1 cellular context compared by ENCODE assay signal in the genomic region with DNA sequence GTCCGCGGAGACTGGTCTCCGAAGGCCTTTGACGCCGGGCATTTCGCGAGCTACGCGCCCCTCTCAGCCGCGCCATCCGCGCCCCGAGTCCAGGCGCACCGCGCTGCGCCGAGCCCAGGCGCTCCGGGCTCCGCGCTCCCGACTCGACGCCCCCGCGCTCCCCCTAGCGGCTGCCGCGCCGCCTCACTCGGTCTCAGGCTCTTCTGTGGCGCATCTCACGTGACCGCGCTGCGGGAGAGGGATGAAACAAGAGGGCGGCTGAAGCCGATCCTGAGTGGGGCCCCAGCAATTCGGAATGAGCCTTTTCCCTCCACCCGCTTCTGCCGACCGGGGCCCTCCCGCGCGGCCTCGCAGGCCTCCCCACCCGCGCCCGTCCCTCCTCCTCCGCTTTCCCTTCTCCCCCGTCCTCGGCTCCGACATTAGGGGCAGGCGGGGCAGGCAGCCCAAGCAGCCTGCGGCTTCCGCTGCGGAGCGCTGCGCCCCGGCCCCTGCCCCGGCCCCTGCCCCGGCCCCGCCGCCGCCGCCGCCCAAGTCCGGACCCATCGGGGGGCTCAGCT.
A peak's percentile ranks its signal among the peaks of the same experiment; 100 is the strongest.
TF ChIP-seq lines count a peak whose summit lies in the region.

No MANE protein-coding gene starts in this region.

TF ChIP-seq in K562, 482 proteins besides CTCF, POLR2A, EP300 and RAD21 (continued from another document and continues in another):
- TF ChIP-seq, protein P1, sequence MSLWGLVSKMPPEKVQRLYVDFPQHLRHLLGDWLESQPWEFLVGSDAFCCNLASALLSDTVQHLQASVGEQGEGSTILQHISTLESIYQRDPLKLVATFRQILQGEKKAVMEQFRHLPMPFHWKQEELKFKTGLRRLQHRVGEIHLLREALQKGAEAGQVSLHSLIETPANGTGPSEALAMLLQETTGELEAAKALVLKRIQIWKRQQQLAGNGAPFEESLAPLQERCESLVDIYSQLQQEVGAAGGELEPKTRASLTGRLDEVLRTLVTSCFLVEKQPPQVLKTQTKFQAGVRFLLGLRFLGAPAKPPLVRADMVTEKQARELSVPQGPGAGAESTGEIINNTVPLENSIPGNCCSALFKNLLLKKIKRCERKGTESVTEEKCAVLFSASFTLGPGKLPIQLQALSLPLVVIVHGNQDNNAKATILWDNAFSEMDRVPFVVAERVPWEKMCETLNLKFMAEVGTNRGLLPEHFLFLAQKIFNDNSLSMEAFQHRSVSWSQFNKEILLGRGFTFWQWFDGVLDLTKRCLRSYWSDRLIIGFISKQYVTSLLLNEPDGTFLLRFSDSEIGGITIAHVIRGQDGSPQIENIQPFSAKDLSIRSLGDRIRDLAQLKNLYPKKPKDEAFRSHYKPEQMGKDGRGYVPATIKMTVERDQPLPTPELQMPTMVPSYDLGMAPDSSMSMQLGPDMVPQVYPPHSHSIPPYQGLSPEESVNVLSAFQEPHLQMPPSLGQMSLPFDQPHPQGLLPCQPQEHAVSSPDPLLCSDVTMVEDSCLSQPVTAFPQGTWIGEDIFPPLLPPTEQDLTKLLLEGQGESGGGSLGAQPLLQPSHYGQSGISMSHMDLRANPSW (CRISPR knock-in tag; IDR thresholded peaks at IDR 0.05), result no peak
- peak; percentile 99 for TF ChIP-seq BHLHE40 (IDR thresholded peaks at IDR 0.05; ENCODE audit: low read length)
- TF ChIP-seq, protein P2, sequence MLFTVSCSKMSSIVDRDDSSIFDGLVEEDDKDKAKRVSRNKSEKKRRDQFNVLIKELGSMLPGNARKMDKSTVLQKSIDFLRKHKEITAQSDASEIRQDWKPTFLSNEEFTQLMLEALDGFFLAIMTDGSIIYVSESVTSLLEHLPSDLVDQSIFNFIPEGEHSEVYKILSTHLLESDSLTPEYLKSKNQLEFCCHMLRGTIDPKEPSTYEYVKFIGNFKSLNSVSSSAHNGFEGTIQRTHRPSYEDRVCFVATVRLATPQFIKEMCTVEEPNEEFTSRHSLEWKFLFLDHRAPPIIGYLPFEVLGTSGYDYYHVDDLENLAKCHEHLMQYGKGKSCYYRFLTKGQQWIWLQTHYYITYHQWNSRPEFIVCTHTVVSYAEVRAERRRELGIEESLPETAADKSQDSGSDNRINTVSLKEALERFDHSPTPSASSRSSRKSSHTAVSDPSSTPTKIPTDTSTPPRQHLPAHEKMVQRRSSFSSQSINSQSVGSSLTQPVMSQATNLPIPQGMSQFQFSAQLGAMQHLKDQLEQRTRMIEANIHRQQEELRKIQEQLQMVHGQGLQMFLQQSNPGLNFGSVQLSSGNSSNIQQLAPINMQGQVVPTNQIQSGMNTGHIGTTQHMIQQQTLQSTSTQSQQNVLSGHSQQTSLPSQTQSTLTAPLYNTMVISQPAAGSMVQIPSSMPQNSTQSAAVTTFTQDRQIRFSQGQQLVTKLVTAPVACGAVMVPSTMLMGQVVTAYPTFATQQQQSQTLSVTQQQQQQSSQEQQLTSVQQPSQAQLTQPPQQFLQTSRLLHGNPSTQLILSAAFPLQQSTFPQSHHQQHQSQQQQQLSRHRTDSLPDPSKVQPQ (CRISPR knock-in tag; IDR thresholded peaks at IDR 0.05; ENCODE audit: borderline replicate concordance), result no peak
- peak; percentile 45; the same call in 1 of the 2 replicates for TF ChIP-seq HCFC1 (IDR thresholded peaks at IDR 0.05; ENCODE audit: low read depth, low read length)
- no peak for TF ChIP-seq ZNF589 (CRISPR knock-in tag; IDR thresholded peaks at IDR 0.05; ENCODE audit: low read depth)
- TF ChIP-seq SUPT5H (IDR thresholded peaks at IDR 0.05), result peak; percentile 62; the same call in 1 of the 2 replicates
- TF ChIP-seq HMG20B (CRISPR knock-in tag; IDR thresholded peaks at IDR 0.05), result no peak
- 0 out of 2 replicates have a peak, but pooled peaks have one; percentile 18 for TF ChIP-seq ZBTB17 (CRISPR knock-in tag; IDR thresholded peaks at IDR 0.05)
- TF ChIP-seq MBD2 (IDR thresholded peaks at IDR 0.05; ENCODE audit: borderline replicate concordance, low read depth), result 0 out of 2 replicates have a peak, but pooled peaks have one; percentile 15
- TF ChIP-seq, protein P3, sequence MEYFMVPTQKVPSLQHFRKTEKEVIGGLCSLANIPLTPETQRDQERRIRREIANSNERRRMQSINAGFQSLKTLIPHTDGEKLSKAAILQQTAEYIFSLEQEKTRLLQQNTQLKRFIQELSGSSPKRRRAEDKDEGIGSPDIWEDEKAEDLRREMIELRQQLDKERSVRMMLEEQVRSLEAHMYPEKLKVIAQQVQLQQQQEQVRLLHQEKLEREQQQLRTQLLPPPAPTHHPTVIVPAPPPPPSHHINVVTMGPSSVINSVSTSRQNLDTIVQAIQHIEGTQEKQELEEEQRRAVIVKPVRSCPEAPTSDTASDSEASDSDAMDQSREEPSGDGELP (CRISPR knock-in tag; IDR thresholded peaks at IDR 0.05; ENCODE audit: borderline replicate concordance), result peak; percentile 51; the same call in 1 of the 2 replicates
- no peak for TF ChIP-seq KHSRP (IDR thresholded peaks at IDR 0.05)
- TF ChIP-seq, protein P4, sequence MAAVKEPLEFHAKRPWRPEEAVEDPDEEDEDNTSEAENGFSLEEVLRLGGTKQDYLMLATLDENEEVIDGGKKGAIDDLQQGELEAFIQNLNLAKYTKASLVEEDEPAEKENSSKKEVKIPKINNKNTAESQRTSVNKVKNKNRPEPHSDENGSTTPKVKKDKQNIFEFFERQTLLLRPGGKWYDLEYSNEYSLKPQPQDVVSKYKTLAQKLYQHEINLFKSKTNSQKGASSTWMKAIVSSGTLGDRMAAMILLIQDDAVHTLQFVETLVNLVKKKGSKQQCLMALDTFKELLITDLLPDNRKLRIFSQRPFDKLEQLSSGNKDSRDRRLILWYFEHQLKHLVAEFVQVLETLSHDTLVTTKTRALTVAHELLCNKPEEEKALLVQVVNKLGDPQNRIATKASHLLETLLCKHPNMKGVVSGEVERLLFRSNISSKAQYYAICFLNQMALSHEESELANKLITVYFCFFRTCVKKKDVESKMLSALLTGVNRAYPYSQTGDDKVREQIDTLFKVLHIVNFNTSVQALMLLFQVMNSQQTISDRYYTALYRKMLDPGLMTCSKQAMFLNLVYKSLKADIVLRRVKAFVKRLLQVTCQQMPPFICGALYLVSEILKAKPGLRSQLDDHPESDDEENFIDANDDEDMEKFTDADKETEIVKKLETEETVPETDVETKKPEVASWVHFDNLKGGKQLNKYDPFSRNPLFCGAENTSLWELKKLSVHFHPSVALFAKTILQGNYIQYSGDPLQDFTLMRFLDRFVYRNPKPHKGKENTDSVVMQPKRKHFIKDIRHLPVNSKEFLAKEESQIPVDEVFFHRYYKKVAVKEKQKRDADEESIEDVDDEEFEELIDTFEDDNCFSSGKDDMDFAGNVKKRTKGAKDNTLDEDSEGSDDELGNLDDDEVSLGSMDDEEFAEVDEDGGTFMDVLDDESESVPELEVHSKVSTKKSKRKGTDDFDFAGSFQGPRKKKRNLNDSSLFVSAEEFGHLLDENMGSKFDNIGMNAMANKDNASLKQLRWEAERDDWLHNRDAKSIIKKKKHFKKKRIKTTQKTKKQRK (IDR thresholded peaks at IDR 0.05; ENCODE audit: borderline replicate concordance, low read depth, low read length), result no peak
- TF ChIP-seq SAFB2 (IDR thresholded peaks at IDR 0.05; ENCODE audit: borderline replicate concordance, low read depth, low read length, severe bottlenecking), result no peak
- peak; percentile 80 for TF ChIP-seq RBFOX2 (IDR thresholded peaks at IDR 0.05; ENCODE audit: low read depth, low read length)
- no peak for TF ChIP-seq ZKSCAN8 (CRISPR knock-in tag; IDR thresholded peaks at IDR 0.05)
- no peak for TF ChIP-seq ZNF436 (CRISPR knock-in tag; IDR thresholded peaks at IDR 0.05)
- TF ChIP-seq ZNF263 (CRISPR knock-in tag; IDR thresholded peaks at IDR 0.05; ENCODE audit: borderline replicate concordance), result peak; percentile 58; the same call in 1 of the 2 replicates
- TF ChIP-seq, protein P5, sequence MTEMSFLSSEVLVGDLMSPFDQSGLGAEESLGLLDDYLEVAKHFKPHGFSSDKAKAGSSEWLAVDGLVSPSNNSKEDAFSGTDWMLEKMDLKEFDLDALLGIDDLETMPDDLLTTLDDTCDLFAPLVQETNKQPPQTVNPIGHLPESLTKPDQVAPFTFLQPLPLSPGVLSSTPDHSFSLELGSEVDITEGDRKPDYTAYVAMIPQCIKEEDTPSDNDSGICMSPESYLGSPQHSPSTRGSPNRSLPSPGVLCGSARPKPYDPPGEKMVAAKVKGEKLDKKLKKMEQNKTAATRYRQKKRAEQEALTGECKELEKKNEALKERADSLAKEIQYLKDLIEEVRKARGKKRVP (CRISPR knock-in tag; IDR thresholded peaks at IDR 0.05), result no peak
- no peak for TF ChIP-seq MCM2 (IDR thresholded peaks at IDR 0.05; ENCODE audit: low read depth)
- TF ChIP-seq, protein P6, sequence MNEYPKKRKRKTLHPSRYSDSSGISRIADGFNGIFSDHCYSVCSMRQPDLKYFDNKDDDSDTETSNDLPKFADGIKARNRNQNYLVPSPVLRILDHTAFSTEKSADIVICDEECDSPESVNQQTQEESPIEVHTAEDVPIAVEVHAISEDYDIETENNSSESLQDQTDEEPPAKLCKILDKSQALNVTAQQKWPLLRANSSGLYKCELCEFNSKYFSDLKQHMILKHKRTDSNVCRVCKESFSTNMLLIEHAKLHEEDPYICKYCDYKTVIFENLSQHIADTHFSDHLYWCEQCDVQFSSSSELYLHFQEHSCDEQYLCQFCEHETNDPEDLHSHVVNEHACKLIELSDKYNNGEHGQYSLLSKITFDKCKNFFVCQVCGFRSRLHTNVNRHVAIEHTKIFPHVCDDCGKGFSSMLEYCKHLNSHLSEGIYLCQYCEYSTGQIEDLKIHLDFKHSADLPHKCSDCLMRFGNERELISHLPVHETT (CRISPR knock-in tag; conservative IDR thresholded peaks at IDR 0.05 in 1 of 2, IDR thresholded peaks at IDR 0.05 in 1 of 2), result peak in 1 of 2 experiments; percentile 53; a peak in 1 of 4 replicates
- TF ChIP-seq ZNF212 (CRISPR knock-in tag; IDR thresholded peaks at IDR 0.05), result no peak
- TF ChIP-seq SPI1 (IDR thresholded peaks at IDR 0.05; ENCODE audit: borderline replicate concordance, low read depth, low read length), result no peak
- no peak for TF ChIP-seq ZNF780A (CRISPR knock-in tag; IDR thresholded peaks at IDR 0.05)
- TF ChIP-seq, protein P7, sequence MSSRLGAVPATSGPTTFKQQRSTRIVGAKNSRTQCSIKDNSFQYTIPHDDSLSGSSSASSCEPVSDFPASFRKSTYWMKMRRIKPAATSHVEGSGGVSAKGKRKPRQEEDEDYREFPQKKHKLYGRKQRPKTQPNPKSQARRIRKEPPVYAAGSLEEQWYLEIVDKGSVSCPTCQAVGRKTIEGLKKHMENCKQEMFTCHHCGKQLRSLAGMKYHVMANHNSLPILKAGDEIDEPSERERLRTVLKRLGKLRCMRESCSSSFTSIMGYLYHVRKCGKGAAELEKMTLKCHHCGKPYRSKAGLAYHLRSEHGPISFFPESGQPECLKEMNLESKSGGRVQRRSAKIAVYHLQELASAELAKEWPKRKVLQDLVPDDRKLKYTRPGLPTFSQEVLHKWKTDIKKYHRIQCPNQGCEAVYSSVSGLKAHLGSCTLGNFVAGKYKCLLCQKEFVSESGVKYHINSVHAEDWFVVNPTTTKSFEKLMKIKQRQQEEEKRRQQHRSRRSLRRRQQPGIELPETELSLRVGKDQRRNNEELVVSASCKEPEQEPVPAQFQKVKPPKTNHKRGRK (tag; IDR thresholded peaks at IDR 0.05), result no peak
- TF ChIP-seq, protein P8, sequence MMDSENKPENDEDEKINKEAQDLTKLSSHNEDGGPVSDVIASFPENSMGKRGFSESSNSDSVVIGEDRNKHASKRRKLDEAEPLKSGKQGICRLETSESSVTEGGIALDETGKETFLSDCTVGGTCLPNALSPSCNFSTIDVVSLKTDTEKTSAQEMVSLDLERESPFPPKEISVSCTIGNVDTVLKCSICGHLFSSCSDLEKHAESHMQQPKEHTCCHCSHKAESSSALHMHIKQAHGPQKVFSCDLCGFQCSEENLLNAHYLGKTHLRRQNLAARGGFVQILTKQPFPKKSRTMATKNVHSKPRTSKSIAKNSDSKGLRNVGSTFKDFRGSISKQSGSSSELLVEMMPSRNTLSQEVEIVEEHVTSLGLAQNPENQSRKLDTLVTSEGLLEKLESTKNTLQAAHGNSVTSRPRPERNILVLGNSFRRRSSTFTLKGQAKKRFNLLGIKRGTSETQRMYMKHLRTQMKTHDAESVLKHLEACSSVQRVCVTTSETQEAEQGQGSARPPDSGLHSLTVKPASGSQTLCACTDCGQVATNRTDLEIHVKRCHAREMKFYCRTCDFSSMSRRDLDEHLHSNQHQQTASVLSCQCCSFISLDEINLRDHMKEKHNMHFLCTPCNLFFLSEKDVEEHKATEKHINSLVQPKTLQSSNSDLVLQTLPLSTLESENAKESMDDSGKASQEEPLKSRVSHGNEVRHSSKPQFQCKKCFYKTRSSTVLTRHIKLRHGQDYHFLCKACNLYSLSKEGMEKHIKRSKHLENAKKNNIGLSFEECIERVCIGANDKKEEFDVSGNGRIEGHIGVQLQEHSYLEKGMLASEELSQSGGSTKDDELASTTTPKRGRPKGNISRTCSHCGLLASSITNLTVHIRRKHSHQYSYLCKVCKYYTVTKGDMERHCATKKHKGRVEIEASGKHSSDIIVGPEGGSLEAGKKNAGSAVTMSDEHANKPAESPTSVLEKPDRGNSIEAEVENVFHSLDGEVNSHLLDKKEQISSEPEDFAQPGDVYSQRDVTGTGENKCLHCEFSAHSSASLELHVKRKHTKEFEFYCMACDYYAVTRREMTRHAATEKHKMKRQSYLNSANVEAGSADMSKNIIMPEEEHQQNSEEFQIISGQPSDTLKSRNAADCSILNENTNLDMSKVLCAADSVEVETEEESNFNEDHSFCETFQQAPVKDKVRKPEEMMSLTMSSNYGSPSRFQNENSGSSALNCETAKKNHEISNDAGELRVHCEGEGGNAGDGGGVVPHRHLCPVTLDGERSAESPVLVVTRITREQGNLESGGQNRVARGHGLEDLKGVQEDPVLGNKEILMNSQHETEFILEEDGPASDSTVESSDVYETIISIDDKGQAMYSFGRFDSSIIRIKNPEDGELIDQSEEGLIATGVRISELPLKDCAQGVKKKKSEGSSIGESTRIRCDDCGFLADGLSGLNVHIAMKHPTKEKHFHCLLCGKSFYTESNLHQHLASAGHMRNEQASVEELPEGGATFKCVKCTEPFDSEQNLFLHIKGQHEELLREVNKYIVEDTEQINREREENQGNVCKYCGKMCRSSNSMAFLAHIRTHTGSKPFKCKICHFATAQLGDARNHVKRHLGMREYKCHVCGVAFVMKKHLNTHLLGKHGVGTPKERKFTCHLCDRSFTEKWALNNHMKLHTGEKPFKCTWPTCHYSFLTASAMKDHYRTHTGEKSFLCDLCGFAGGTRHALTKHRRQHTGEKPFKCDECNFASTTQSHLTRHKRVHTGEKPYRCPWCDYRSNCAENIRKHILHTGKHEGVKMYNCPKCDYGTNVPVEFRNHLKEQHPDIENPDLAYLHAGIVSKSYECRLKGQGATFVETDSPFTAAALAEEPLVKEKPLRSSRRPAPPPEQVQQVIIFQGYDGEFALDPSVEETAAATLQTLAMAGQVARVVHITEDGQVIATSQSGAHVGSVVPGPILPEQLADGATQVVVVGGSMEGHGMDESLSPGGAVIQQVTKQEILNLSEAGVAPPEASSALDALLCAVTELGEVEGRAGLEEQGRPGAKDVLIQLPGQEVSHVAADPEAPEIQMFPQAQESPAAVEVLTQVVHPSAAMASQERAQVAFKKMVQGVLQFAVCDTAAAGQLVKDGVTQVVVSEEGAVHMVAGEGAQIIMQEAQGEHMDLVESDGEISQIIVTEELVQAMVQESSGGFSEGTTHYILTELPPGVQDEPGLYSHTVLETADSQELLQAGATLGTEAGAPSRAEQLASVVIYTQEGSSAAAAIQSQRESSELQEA (IDR thresholded peaks at IDR 0.05; ENCODE audit: low read depth), result no peak
- TF ChIP-seq, protein P9, sequence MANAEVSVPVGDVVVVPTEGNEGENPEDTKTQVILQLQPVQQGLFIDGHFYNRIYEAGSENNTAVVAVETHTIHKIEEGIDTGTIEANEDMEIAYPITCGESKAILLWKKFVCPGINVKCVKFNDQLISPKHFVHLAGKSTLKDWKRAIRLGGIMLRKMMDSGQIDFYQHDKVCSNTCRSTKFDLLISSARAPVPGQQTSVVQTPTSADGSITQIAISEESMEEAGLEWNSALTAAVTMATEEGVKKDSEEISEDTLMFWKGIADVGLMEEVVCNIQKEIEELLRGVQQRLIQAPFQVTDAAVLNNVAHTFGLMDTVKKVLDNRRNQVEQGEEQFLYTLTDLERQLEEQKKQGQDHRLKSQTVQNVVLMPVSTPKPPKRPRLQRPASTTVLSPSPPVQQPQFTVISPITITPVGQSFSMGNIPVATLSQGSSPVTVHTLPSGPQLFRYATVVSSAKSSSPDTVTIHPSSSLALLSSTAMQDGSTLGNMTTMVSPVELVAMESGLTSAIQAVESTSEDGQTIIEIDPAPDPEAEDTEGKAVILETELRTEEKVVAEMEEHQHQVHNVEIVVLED (CRISPR knock-in tag; IDR thresholded peaks at IDR 0.05), result no peak
